8 cellular contexts compared by ENCODE assay signal in the genomic region with DNA sequence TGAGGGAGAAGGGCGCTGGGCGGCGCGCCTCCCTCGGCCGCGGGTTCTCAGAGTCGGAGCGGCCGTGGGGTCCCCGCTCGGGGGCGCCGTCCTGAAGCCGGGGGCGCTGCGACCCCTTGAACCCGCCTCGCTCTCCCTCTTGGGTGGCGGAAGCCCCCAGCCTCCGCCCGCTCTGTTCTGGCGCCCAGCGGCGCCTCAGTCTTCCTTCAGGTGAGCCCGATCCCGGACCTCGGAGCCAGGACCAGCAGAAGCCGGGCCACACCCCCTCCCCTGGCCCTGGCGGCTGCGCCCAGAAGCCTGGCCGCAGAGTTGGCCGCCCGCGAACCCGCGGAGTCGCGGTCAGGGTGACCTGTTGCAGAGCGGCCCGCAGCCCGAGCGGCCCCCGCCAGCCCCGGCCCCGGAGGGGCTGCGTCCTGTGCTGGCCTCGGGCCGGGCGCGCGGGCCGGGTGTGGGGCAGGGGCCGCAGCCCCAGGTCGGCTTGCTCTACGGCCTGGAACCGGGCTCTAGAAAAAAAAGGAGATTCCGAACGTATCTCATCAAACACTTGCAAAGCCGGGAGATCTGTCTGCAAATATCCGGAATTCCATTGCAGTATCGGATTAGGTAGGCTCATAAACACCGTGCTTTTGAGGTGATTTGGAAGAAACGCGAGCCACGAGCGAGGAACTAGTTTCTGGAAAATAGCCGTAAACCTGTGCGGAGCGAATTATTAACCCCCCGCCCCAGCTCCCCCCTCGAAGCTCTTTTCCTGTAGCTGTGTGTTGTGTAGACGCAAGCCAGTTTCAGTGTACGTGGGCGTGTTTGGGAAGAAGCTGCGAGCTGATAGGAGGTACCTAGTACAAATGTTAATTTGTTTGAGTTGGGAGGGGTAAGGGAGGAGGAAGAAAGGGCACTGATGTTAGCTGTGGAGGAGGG. TPM values are rescaled to one million over a fixed set of nuclear protein-coding genes. Genes with fewer than 3 reads are reported as not detected.
DNase-seq lines count a peak whose midpoint lies in the region; ATAC-seq and TF ChIP-seq lines count a peak whose summit lies in the region.

No MANE protein-coding gene starts in this region.

- intact Hi-C loops in IMR-90 (cut with micrococcal nuclease) = loop anchor here (1.0 to 5.0 kb wide), 4 partner anchors 99 to 276 kb away; no protein-coding TSS in a partner anchor
- intact Hi-C loops in activated naive CD4-positive, alpha-beta T cell treated with anti-CD3 and anti-CD28 coated beads for 36 hours (cut with micrococcal nuclease) = loop anchor here (1.0 to 5.0 kb wide), 5 partner anchors 27 to 641 kb away; a partner anchor contains a TSS

- TF ChIP-seq RAD21 in IMR-90 (IDR thresholded peaks at IDR 0.05; ENCODE audit: low read length) = no peak

- H3F3A ChIP-seq in neural progenitor cell (ENCODE audit: low read depth) = peaks cover 21% of the 10 kb centered on the region

- BruUV-seq in IMR-90 (replicated peaks; lab: Mats Ljungman, UMichigan) = no TSS peak

- H2AK5ac ChIP-seq in IMR-90 (ENCODE audit: low read depth, low read length) = no peak overlapping the region

- H3K79me2 ChIP-seq in neural progenitor cell (ENCODE audit: low read depth) = peaks cover 52% of the 10 kb centered on the region

- H3K9ac ChIP-seq in IMR-90 (ENCODE audit: low read depth, low read length) (peak overlapping the region; percentile 92), neural progenitor cell (peak overlapping the region; percentile 69)

- H4K8ac ChIP-seq in IMR-90 (ENCODE audit: low read depth in 2 of 2, low read length in 2 of 2) = peak overlapping the region in 1 of 2 experiments; percentile 69; a peak in 1 of 4 replicates

- peaks cover 24% of the 10 kb centered on the region for H3K4me1 Mint-ChIP-seq in activated naive CD4-positive, alpha-beta T cell treated with anti-CD3 and anti-CD28 coated beads for 36 hours (ENCODE audit: low read depth)
- peaks cover 24% of the 10 kb centered on the region for H3K4me1 Mint-ChIP-seq in neural progenitor cell

- no peaks in the 10 kb centered on the region for H3K27me3 Mint-ChIP-seq in activated naive CD4-positive, alpha-beta T cell treated with anti-CD3 and anti-CD28 coated beads for 36 hours (ENCODE audit: low read depth)
- H3K27me3 Mint-ChIP-seq in neural progenitor cell (ENCODE audit: insufficient read depth, low read depth) = peaks cover 2% of the 10 kb centered on the region

- no peak overlapping the region for H3K27ac Mint-ChIP-seq in activated naive CD4-positive, alpha-beta T cell treated with anti-CD3 and anti-CD28 coated beads for 36 hours
- peak overlapping the region; percentile 84 for H3K27ac Mint-ChIP-seq in neural progenitor cell

- peak overlapping the region; percentile 86 for H4K91ac ChIP-seq in IMR-90 (ENCODE audit: insufficient read depth, low read depth, low read length)

- H3K18ac ChIP-seq in IMR-90 (ENCODE audit: low read depth, low read length) = peak overlapping the region; percentile 90

- peak overlapping the region; percentile 90 for H3K23ac ChIP-seq in IMR-90 (ENCODE audit: low read depth, low read length)

- peak overlapping the region; percentile 63 for H3K4ac ChIP-seq in IMR-90 (ENCODE audit: low read depth, low read length)

- H3K56ac ChIP-seq in IMR-90 (ENCODE audit: extremely low read depth, insufficient read depth, low read length) = peak overlapping the region; percentile 70; the same call in 1 of the 2 replicates

- H3K4me2 ChIP-seq in IMR-90 (ENCODE audit: low read depth, low read length) (peak overlapping the region; percentile 84), neural progenitor cell (peak overlapping the region; percentile 78)

- peak overlapping the region; percentile 94 for H2AK9ac ChIP-seq in IMR-90 (replicated peaks; ENCODE audit: low read depth, low read length, poor library complexity)

- H3K27me3 ChIP-seq in IMR-90 (ENCODE audit: control insufficient read depth, insufficient read depth, low read length) (no peaks in the 10 kb centered on the region), neural progenitor cell (peaks cover 16% of the 10 kb centered on the region), thymus (ENCODE audit: control insufficient read depth, insufficient read depth) (no peaks in the 10 kb centered on the region)

- no peak overlapping the region for H2BK20ac ChIP-seq in IMR-90 (ENCODE audit: low read depth, low read length)

- CTCF ChIA-PET in IMR-90 (lab: Yijun Ruan, JAX) = interaction anchor here (1.1 to 1.4 kb wide), 2 partner anchors 13 to 182 kb away, joined by 3 to 4 read pairs; no protein-coding TSS in a partner anchor
- CTCF ChIA-PET in activated naive CD4-positive, alpha-beta T cell treated with anti-CD3 and anti-CD28 coated beads for 36 hours (lab: Charles Lee) = interaction anchor here (0.5 to 1.4 kb wide), 4 partner anchors 44 to 305 kb away, joined by 3 to 5 read pairs (median 4); no protein-coding TSS in a partner anchor

- 0 out of 2 replicates have a peak overlapping the region, but pooled peaks have one; percentile 46 for H4K5ac ChIP-seq in IMR-90 (ENCODE audit: low read depth, low read length)

- peak overlapping the region; percentile 91 for H3K4me3 ChIP-seq in IMR-90 (ENCODE audit: insufficient read depth, low read depth, low read length)
- peak overlapping the region; percentile 72 for H3K4me3 ChIP-seq in neural progenitor cell
- H3K4me3 ChIP-seq in thymus (ENCODE audit: low read length) = peak overlapping the region; percentile 93

- 0 out of 3 replicates have a peak overlapping the region, but pooled peaks have one; percentile 37 for H2BK15ac ChIP-seq in IMR-90 (ENCODE audit: low read depth, low read length)

- no peak for TF ChIP-seq POLR2A in IMR-90 (IDR thresholded peaks at IDR 0.05; ENCODE audit: low read depth, low read length)

- peak overlapping the region; percentile 25; the same call in 1 of the 2 replicates for H2BK120ac ChIP-seq in IMR-90 (ENCODE audit: low read depth, low read length)

- WGBS in IMR-90 (ENCODE audit: extremely low coverage in 2 of 2, insufficient read length in 1 of 2), 2 experiments = 0% methylated on average over 21 of the region's 76 CpGs; no CpG with 5 or more reads in 1 of the 2 experiments
- WGBS in thymus = under 1% methylated on average over 76 of the region's 76 CpGs

- TF ChIP-seq CTCF in IMR-90 (conservative IDR thresholded peaks at IDR 0.05; ENCODE audit: low read depth, low read length) = no peak
- TF ChIP-seq CTCF in neural progenitor cell (IDR thresholded peaks at IDR 0.05) = peak; percentile 42

- no peaks in the 10 kb centered on the region; the same call in 1 of the 2 replicates for H3K4me1 ChIP-seq in IMR-90 (ENCODE audit: control insufficient read depth, insufficient read depth, low read length)
- peaks cover 21% of the 10 kb centered on the region for H3K4me1 ChIP-seq in neural progenitor cell
- H3K4me1 ChIP-seq in thymus (ENCODE audit: control insufficient read depth, insufficient read depth, low read length) = peaks cover 6% of the 10 kb centered on the region

- POLR2A ChIA-PET in IMR-90 (lab: Charles Lee; ENCODE audit: unreplicated experiment) = interaction anchor here (1.0 kb wide), 2 partner anchors 95 to 183 kb away, joined by 3 to 4 read pairs; no protein-coding TSS in a partner anchor

- H3K79me1 ChIP-seq in IMR-90 (ENCODE audit: low read depth in 1 of 2, low read length in 2 of 2) = peaks cover 7 to 31% of the 10 kb centered on the region in 2 experiments

- H3K9me1 ChIP-seq in IMR-90 (ENCODE audit: insufficient read depth, low read length) = peaks cover 7% of the 10 kb centered on the region; the same call in 1 of the 2 replicates

- H2AFZ ChIP-seq in IMR-90 (replicated peaks; ENCODE audit: low read length, poor library complexity) (peak overlapping the region; percentile 91), neural progenitor cell (replicated peaks) (peak overlapping the region; percentile 100)

- DNase-seq in DMS53 (lab: John Stamatoyannopoulos, UW) = peak; percentile 96
- peak; percentile 84 for DNase-seq in IMR-90
- peak; percentile 74 for DNase-seq in RPMI8226
- DNase-seq in activated naive CD4-positive, alpha-beta T cell treated with anti-CD3 and anti-CD28 coated beads for 36 hours = peak; percentile 80
- peak; percentile 82 for DNase-seq in foreskin melanocyte
- DNase-seq in neural progenitor cell (ENCODE audit: low spot score) = peak; percentile 86

- H3K36me3 ChIP-seq in IMR-90 (ENCODE audit: control insufficient read depth, insufficient read depth, low read length) = peaks cover 6% of the 10 kb centered on the region
- no peaks in the 10 kb centered on the region for H3K36me3 ChIP-seq in neural progenitor cell
- H3K36me3 ChIP-seq in thymus (ENCODE audit: control insufficient read depth, insufficient read depth) = peaks cover 2% of the 10 kb centered on the region

- H3K27ac ChIP-seq in IMR-90 (ENCODE audit: insufficient read depth, low read length) (peak overlapping the region; percentile 76), neural progenitor cell (peak overlapping the region; percentile 78), thymus (ENCODE audit: low read depth) (peak overlapping the region; percentile 94)

- no peaks in the 10 kb centered on the region for H3K9me3 Mint-ChIP-seq in activated naive CD4-positive, alpha-beta T cell treated with anti-CD3 and anti-CD28 coated beads for 36 hours
- H3K9me3 Mint-ChIP-seq in neural progenitor cell = peaks cover 15% of the 10 kb centered on the region

- peak; percentile 81 for ATAC-seq in GM21576 (IDR thresholded peaks at IDR 0.05; ENCODE audit: unreplicated experiment)
- ATAC-seq in IMR-90 (ENCODE audit: low read depth) = peak; percentile 61

- in situ Hi-C loops in IMR-90 (cut with MboI; ENCODE audit: low sequenced_read_pairs) = no loop called here

- dilution Hi-C loops in IMR-90 (cut with HindIII; ENCODE audit: low sequenced_read_pairs, unreplicated experiment) = no loop called here

- H3K9me3 ChIP-seq in IMR-90 (ENCODE audit: control insufficient read depth, insufficient read depth, low read length) (no peaks in the 10 kb centered on the region), neural progenitor cell (ENCODE audit: low read depth) (no peaks in the 10 kb centered on the region), thymus (ENCODE audit: control insufficient read depth) (no peaks in the 10 kb centered on the region)

- H3K14ac ChIP-seq in IMR-90 (replicated peaks; ENCODE audit: low read depth, low read length) = peak overlapping the region; percentile 65

- H4K20me1 ChIP-seq in IMR-90 (ENCODE audit: insufficient read depth, low read length) (peaks cover 13% of the 10 kb centered on the region; the same call in 1 of the 2 replicates), neural progenitor cell (ENCODE audit: low read depth) (peaks cover 7% of the 10 kb centered on the region)

- peak overlapping the region; percentile 73 for H3K4me3 Mint-ChIP-seq in activated naive CD4-positive, alpha-beta T cell treated with anti-CD3 and anti-CD28 coated beads for 36 hours
- H3K4me3 Mint-ChIP-seq in neural progenitor cell = peak overlapping the region; percentile 95

- peak overlapping the region; percentile 78 for H2BK5ac ChIP-seq in IMR-90 (ENCODE audit: low read depth, low read length, poor library complexity, severe bottlenecking)

- no peaks in the 10 kb centered on the region for H3K36me3 Mint-ChIP-seq in activated naive CD4-positive, alpha-beta T cell treated with anti-CD3 and anti-CD28 coated beads for 36 hours (ENCODE audit: low read depth)
- H3K36me3 Mint-ChIP-seq in neural progenitor cell = peaks cover 17% of the 10 kb centered on the region

RNA-seq across cellular contexts. Expression of a gene that starts 0.8 kb away (rescaled TPM):
- total RNA-seq in IMR-90 (2012; rRNA removed) = 97.8 and 148 TPM in 2 replicates
- 9.7 and 13.8 TPM in 2 replicates for polyA plus RNA-seq in IMR-90 (2012; rRNA removed)
- 3.7 and 5.6 TPM in 2 replicates for polyA plus RNA-seq in IMR-90 (2012; cell fraction: cytosol; rRNA removed)
- polyA plus RNA-seq in IMR-90 (2012; cell fraction: nucleus; rRNA removed; ENCODE audit: low replicate concordance) = 5.6 and 27.7 TPM in 2 replicates
- 1 to 10 TPM; 2.8 to 4.0 TPM for total RNA-seq in activated naive CD4-positive, alpha-beta T cell treated with anti-CD3 and anti-CD28 coated beads for 36 hours
- total RNA-seq in neural progenitor cell (ENCODE audit: low replicate concordance) = 46.8 and 78.7 TPM in 2 replicates
- 6.4 TPM for polyA plus RNA-seq in thymus

Comparison
In these comparisons a context has a peak if more than half of its experiments do, and no peak if none do; other contexts are left out.
1. Peak in every context shown above with its lines: DNase-seq, ATAC-seq, H3K4me3 ChIP-seq and H3K27ac ChIP-seq.